Comparison of ENCODE assay signal across 14 cellular contexts in the genomic region with DNA sequence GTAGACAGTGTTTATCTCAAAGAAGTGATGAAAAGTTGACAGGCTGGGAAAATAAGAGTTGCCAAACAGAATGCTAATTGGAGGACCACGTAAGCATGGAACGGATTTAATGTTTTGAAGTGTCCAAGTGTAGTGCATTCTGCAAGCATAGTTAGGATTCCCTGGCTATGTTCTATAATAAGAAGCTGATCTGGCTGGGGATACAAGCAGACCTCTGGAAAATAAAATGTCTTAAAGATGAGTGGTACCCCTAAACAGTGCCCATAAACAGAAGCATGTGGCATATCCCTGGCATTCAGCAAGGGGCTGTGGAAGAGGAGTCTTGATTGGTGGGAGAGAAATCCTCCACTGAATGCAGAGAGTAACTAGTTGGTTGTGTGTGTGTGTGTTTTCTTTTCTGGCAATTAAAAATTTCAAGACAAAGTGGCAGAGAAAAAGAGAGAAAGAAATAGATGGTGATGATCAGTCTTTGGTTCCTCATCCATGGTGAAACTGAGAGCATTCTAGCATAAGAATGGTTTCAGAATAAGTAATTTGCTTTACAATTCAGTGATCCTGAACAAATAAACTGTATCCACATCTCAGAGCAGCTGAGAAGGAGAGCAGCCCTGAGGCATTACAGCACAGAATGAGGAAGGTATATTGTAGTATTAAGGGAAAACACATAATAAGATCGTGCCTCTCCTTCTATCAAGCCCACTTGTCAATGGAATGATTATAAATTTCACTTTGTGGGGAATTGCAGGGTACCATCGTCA.
A peak's percentile ranks its signal among the peaks of the same experiment; 100 is the strongest.
DNase-seq lines count a peak whose midpoint lies in the region; ATAC-seq lines count a peak whose summit lies in the region.
"Had no signal": no experiment of that assay in that cellular context is flagged by ENCODE, and none has a peak within 500 bp of the region (broad histone marks: within the 10 kb centered on the region; RNA-seq: fewer than 3 reads in every experiment).

No MANE protein-coding gene starts in this region.

- peak; percentile 7 for DNase-seq in astrocyte of the hippocampus (ENCODE audit: low read depth, low spot score)
- DNase-seq in globus pallidus (ENCODE audit: low spot score) = no peak
- no peak for DNase-seq in hippocampal formation (lab: John Stamatoyannopoulos, UW)
- no peak for DNase-seq in substantia nigra (lab: John Stamatoyannopoulos, UW)
- DNase-seq: activated naive CD4-positive, alpha-beta T cell treated with anti-CD3 and anti-CD28 coated beads, Interleukin-2, amount 50 U/mL, for 16 hours; caudate nucleus; DND-41; left lung; NCI-H2081 had no signal

- ATAC-seq in GM18867 (IDR thresholded peaks at IDR 0.05; ENCODE audit: unreplicated experiment) (peak; percentile 83), GM21825 (IDR thresholded peaks at IDR 0.05; ENCODE audit: unreplicated experiment) (peak; percentile 81), HG03135 (IDR thresholded peaks at IDR 0.05; ENCODE audit: unreplicated experiment) (peak; percentile 94), GM21528 (IDR thresholded peaks at IDR 0.05; ENCODE audit: low FRiP score, unreplicated experiment) (no peak)
- ATAC-seq: left lung had no signal

- no peak overlapping the region for H3K27ac ChIP-seq in substantia nigra (ENCODE audit: low read depth, low read length, poor library complexity, severe bottlenecking)
- H3K27ac ChIP-seq: epithelial cell of prostate, left lung had no signal
